In genomic region chr2:56130463-56131070, GRCh38 we compare ENCODE assay signal across 1 cellular context.
TF ChIP-seq lines count a peak whose summit lies in the region.

No MANE protein-coding gene starts in this region.

TF ChIP-seq in SK-N-SH, 30 proteins besides CTCF, POLR2A, EP300 and RAD21 (continued from another document):
- TF ChIP-seq REST (IDR thresholded peaks at IDR 0.05; ENCODE audit: low read depth, low read length): no peak
